Comparison of ENCODE assay signal across 10 cellular contexts in the genomic region with DNA sequence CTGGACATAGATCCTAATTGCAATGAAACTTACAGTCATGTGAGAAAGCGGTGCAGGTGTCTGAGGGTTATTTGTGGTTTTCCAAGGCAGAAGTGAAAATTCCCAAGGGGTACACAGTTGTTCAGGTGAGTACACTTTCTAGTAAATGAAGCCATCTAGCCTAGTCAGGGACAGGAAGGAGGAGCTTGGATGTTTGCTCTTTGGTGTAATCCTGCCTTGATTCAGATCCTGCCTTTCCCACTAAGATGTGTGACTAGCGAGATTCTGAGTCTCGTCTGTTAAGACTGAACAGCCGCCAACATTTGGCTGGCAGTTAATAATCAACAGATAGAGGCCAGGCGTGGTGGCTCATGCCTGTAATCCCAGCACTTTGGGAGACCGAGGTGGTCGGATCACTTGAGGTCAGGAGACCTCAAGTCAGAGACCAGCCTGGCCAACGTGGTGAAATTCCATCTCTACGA. TPM values are rescaled to one million over a fixed set of nuclear protein-coding genes. Genes with fewer than 3 reads are reported as not detected.
DNase-seq lines count a peak whose midpoint lies in the region; ATAC-seq and TF ChIP-seq lines count a peak whose summit lies in the region.
"Had no signal": no experiment of that assay in that cellular context is flagged by ENCODE, and none has a peak within 500 bp of the region (broad histone marks: within the 10 kb centered on the region; RNA-seq: fewer than 3 reads in every experiment).

No MANE protein-coding gene starts in this region.

- H3K36me3 Mint-ChIP-seq in brain, result peaks cover 74% of the 10 kb centered on the region

- ATAC-seq in mucosa of descending colon, result peak; percentile 1
- no peak for ATAC-seq in GM19452 (IDR thresholded peaks at IDR 0.05; ENCODE audit: unreplicated experiment)

- intact Hi-C loops in mucosa of descending colon (cut with DNase I, micrococcal nuclease), result no loop called here

- H3K9me3 ChIP-seq in AG04450 (ENCODE audit: control insufficient read depth, insufficient read depth, low read length) (no peaks in the 10 kb centered on the region), mucosa of descending colon (no peaks in the 10 kb centered on the region)

- DNase-seq in AG04450 (ENCODE audit: low read depth, low spot score), result no peak
- DNase-seq in HK-2 (ENCODE audit: unreplicated experiment), result peak; percentile 73
- peak in 2 of 3 donors; percentile 20 to 44 for DNase-seq in mucosa of descending colon
- DNase-seq in NCI-H1417 (lab: John Stamatoyannopoulos, UW), result no peak
- no peak for DNase-seq in GM10248 (ENCODE audit: extremely low spot score)
- DNase-seq in NCI-H1417 treated with DMSO at 0.1 percent for 48 hours (lab: John Stamatoyannopoulos, UW), result no peak

- no peaks in the 10 kb centered on the region for H3K27me3 ChIP-seq in AG04450 (ENCODE audit: control insufficient read depth, insufficient read depth, low read length)

- CTCF ChIA-PET in AG04450 (lab: Charles Lee), result interaction anchor here (1.5 kb wide), 1 partner anchor 14 kb away, joined by 3 read pairs; the partner anchor contains the start of gene MBOAT7
- CTCF ChIA-PET in GM10248 (lab: Yijun Ruan, JAX), result interaction anchor here (1.0 to 4.0 kb wide), 3 partner anchors 12 to 29 kb away, joined by 3 to 22 read pairs (median 7); partner anchors contain the start of genes MBOAT7 and TSEN34

- H3K4me1 Mint-ChIP-seq in brain, result peaks cover 73% of the 10 kb centered on the region

- H3K27ac ChIP-seq in AG04450 (ENCODE audit: low read depth, low read length), result no peak overlapping the region
- H3K27ac ChIP-seq: parathyroid adenoma had no signal

- H3K4me3 Mint-ChIP-seq in brain, result peak overlapping the region; percentile 90 to 100 (median 99)

- POLR2A ChIA-PET in AG04450 (lab: Yijun Ruan, JAX) (interaction anchor here (4.1 kb wide), 1 partner anchor 12 kb away, joined by 50 read pairs; the partner anchor contains the start of gene TSEN34), GM10248 (lab: Yijun Ruan, JAX) (interaction anchor here (0.6 to 3.8 kb wide), 5 partner anchors 12 to 1428 kb away, joined by 3 to 102 read pairs (median 3); partner anchors contain the start of genes MBOAT7 and TSEN34)

- peaks cover 7% of the 10 kb centered on the region for H3K36me3 ChIP-seq in mucosa of descending colon (ENCODE audit: low read depth)

- H3K27ac Mint-ChIP-seq in brain, result peak overlapping the region in 4 of 5 experiments; percentile 48 to 99 (median 86)

- H3K4me3 ChIP-seq in AG04450 (ENCODE audit: low read depth, low read length) (peak overlapping the region; percentile 94), mucosa of descending colon (no peak overlapping the region)

- H3K9me3 Mint-ChIP-seq in brain, result peaks cover 0 to 5% (median 0%) of the 10 kb centered on the region in 5 experiments

- TF ChIP-seq CTCF in AG04450 (IDR thresholded peaks at IDR 0.05; ENCODE audit: low read depth, low read length) (no peak), brain (conservative IDR thresholded peaks at IDR 0.05) (no peak), mucosa of descending colon (IDR thresholded peaks at IDR 0.05) (no peak), GM10248 (IDR thresholded peaks at IDR 0.05; ENCODE audit: control extremely low read depth, extremely low read depth, low read depth, missing control alignments) (no peak)

- H3K27me3 Mint-ChIP-seq in brain, result peaks cover 20% of the 10 kb centered on the region

- H3K4me1 ChIP-seq in mucosa of descending colon (ENCODE audit: low read depth), result peaks cover 57% of the 10 kb centered on the region

RNA-seq across cellular contexts. Expression of gene RPS9, which starts 2.5 kb away (rescaled TPM):
- polyA plus RNA-seq in AG04450 (2011; rRNA removed), result 1,566 and 2,378 TPM in 2 replicates
- polyA minus RNA-seq in AG04450 (2011; rRNA and poly(A)+ RNA removed), result 360 and 501 TPM in 2 replicates
- polyA plus RNA-seq in brain (ENCODE audit: insufficient read depth, low read depth, low replicate concordance), result 2,244 TPM
- 1,000 to 10,000 TPM in 2 of 3 donors, 100 to 1,000 TPM in 1; 873 to 1,110 (median 1,027) TPM for total RNA-seq in mucosa of descending colon

RNA-seq across cellular contexts. Expression of gene TSEN34, which starts 12.1 kb away (rescaled TPM):
- 32.4 and 36.4 TPM in 2 replicates for polyA plus RNA-seq in AG04450 (2011; rRNA removed)
- 17.4 and 25.2 TPM in 2 replicates for polyA minus RNA-seq in AG04450 (2011; rRNA and poly(A)+ RNA removed)
- 73.5 TPM for polyA plus RNA-seq in brain (ENCODE audit: insufficient read depth, low read depth, low replicate concordance)
- total RNA-seq in mucosa of descending colon, result 10 to 100 TPM; 35.0 to 40.3 (median 35.2) TPM

RNA-seq across cellular contexts. Expression of gene MBOAT7, which starts 13.8 kb away (rescaled TPM):
- polyA plus RNA-seq in AG04450 (2011; rRNA removed) (45.1 and 63.2 TPM in 2 replicates), brain (ENCODE audit: insufficient read depth, low read depth, low replicate concordance) (94.4 TPM)
- polyA minus RNA-seq in AG04450 (2011; rRNA and poly(A)+ RNA removed), result 33.8 and 44.8 TPM in 2 replicates
- total RNA-seq in mucosa of descending colon, result 100 to 1,000 TPM in 2 of 3 donors, 10 to 100 TPM in 1; 79.9 to 176 (median 113) TPM

RNA-seq across cellular contexts. Expression of gene LILRB3, which starts 19.6 kb away (rescaled TPM):
- polyA plus RNA-seq in AG04450 (2011; rRNA removed), result not detected in 2 replicates
- not detected in 2 replicates for polyA minus RNA-seq in AG04450 (2011; rRNA and poly(A)+ RNA removed)
- polyA plus RNA-seq in brain (ENCODE audit: insufficient read depth, low read depth, low replicate concordance), result 0.29 TPM
- 1 to 10 TPM in 2 of 3 donors, under 1 TPM in 1; 0.67 to 7.7 (median 4.3) TPM for total RNA-seq in mucosa of descending colon
- total RNA-seq: RPMI7951 had no signal

RNA-seq across cellular contexts. Expression of gene TMC4, which starts 30.2 kb away (rescaled TPM):
- 1.3 and 1.5 TPM in 2 replicates for polyA plus RNA-seq in AG04450 (2011; rRNA removed)
- polyA minus RNA-seq in AG04450 (2011; rRNA and poly(A)+ RNA removed), result 0.18 TPM in 1 of 2 replicates, not detected in the other
- 4.1 TPM for polyA plus RNA-seq in brain (ENCODE audit: insufficient read depth, low read depth, low replicate concordance)
- 100 to 1,000 TPM; 107 to 276 (median 178) TPM for total RNA-seq in mucosa of descending colon
- total RNA-seq: RPMI7951 had no signal

Comparison
In these comparisons a context has a peak if more than half of its experiments do, and no peak if none do; other contexts are left out.
1. DNase-seq: peak in HK-2 (single experiment) and mucosa of descending colon (2 of 3); none in AG04450 (single experiment), NCI-H1417 (0 of 3), GM10248 (single experiment) and NCI-H1417 treated with DMSO at 0.1 percent for 48 hours (single experiment).